Comparison of ENCODE assay signal across 18 cellular contexts in genomic region chr10:50373821-50374501, GRCh38.
DNase-seq lines count a peak whose midpoint lies in the region; ATAC-seq and TF ChIP-seq lines count a peak whose summit lies in the region.
"Had no signal": no experiment of that assay in that cellular context is flagged by ENCODE, and none has a peak within 500 bp of the region (broad histone marks: within the 10 kb centered on the region; RNA-seq: fewer than 3 reads in every experiment).

No MANE protein-coding gene starts in this region.

- H3K4ac ChIP-seq in IMR-90 (ENCODE audit: low read depth, low read length), result no peak overlapping the region

- POLR2A ChIA-PET in AG04449 (lab: Yijun Ruan, JAX) (no interaction called here), IMR-90 (lab: Charles Lee; ENCODE audit: unreplicated experiment) (no interaction called here)
- POLR2A ChIA-PET in CD4-positive, alpha-beta T cell (lab: Charles Lee), result no interaction called here

- no peak overlapping the region for H3K9ac ChIP-seq in IMR-90 (ENCODE audit: low read depth, low read length)

- 0% methylated on average over 1 of the region's 1 CpG; no CpG with 5 or more reads in 1 of the 2 experiments for WGBS in IMR-90 (ENCODE audit: extremely low coverage in 2 of 2, insufficient read length in 1 of 2), 2 experiments

- H3K4me3 Mint-ChIP-seq in CD4-positive, alpha-beta T cell, result no peak overlapping the region
- H3K4me3 Mint-ChIP-seq in endothelial cell (ENCODE audit: unreplicated experiment), result no peak overlapping the region
- H3K4me3 Mint-ChIP-seq: activated naive CD4-positive, alpha-beta T cell treated with anti-CD3 and anti-CD28 coated beads, Interleukin-2, amount 50 U/mL, for 24 hours; natural killer cell treated with Interleukin-12 subunit alpha and Interleukin-12 subunit beta and Interleukin-15 and Interleukin-18, amount 100 ng/mL, for 72 hours; T-helper 2 cell treated with Interferon-gamma antibody and Interleukin-4, amounts not matched to agents 5 μg/mL and 100 μg/mL, for 36 hours had no signal

- peaks cover 5% of the 10 kb centered on the region for H3K4me1 ChIP-seq in IMR-90 (ENCODE audit: control insufficient read depth, insufficient read depth, low read length)

- no peak overlapping the region for H2AK9ac ChIP-seq in IMR-90 (replicated peaks; ENCODE audit: low read depth, low read length, poor library complexity)

- no peak overlapping the region for H3K23ac ChIP-seq in IMR-90 (ENCODE audit: low read depth, low read length)

- H2AK5ac ChIP-seq in IMR-90 (ENCODE audit: low read depth, low read length), result no peak overlapping the region

- ATAC-seq in IMR-90 (ENCODE audit: low read depth), result peak; percentile 84
- no peak for ATAC-seq in CD4-positive, alpha-beta T cell (ENCODE audit: poor library complexity)
- ATAC-seq: natural killer cell treated with Interleukin-12 subunit alpha and Interleukin-12 subunit beta and Interleukin-15 and Interleukin-18, amount 100 ng/mL, for 72 hours had no signal

- CTCF ChIA-PET in AG04449 (lab: Yijun Ruan, JAX) (interaction anchor here (1.1 to 1.5 kb wide), 2 partner anchors 11 to 250 kb away, joined by 3 to 5 read pairs; no protein-coding TSS in a partner anchor), IMR-90 (lab: Yijun Ruan, JAX) (interaction anchor here (0.6 to 0.9 kb wide), 3 partner anchors 11 to 187 kb away, joined by 3 read pairs; no protein-coding TSS in a partner anchor)
- CTCF ChIA-PET in CD4-positive, alpha-beta T cell (lab: Charles Lee), result no interaction called here

- in situ Hi-C loops in IMR-90 (cut with MboI; ENCODE audit: low sequenced_read_pairs), result no loop called here

- H4K20me1 ChIP-seq in IMR-90 (ENCODE audit: insufficient read depth, low read length), result peaks cover 7% of the 10 kb centered on the region; the same call in 1 of the 2 replicates

- no peak for TF ChIP-seq RAD21 in IMR-90 (IDR thresholded peaks at IDR 0.05; ENCODE audit: low read length)

- H3K9me1 ChIP-seq in IMR-90 (ENCODE audit: insufficient read depth, low read length), result peaks cover 3% of the 10 kb centered on the region

- dilution Hi-C loops in IMR-90 (cut with HindIII; ENCODE audit: low sequenced_read_pairs, unreplicated experiment), result no loop called here

- H3K27ac ChIP-seq in IMR-90 (ENCODE audit: insufficient read depth, low read length) (no peak overlapping the region), epithelial cell of prostate (peak overlapping the region; percentile 52)
- no peak overlapping the region for H3K27ac ChIP-seq in CD4-positive, alpha-beta T cell (ENCODE audit: low read depth, low read length)
- H3K27ac ChIP-seq: thyroid gland had no signal

- DNase-seq in AG04449 (ENCODE audit: low read depth, low spot score) (peak; percentile 10), IMR-90 (peak; percentile 37), epithelial cell of prostate (ENCODE audit: low read depth, low spot score) (no peak), kidney tubule cell (ENCODE audit: low spot score) (peak; percentile 14), endothelial cell (ENCODE audit: low spot score) (no peak)
- no peak for DNase-seq in CD4-positive, alpha-beta T cell
- DNase-seq in stimulated activated CD4-positive, alpha-beta T cell treated with anti-CD3 and anti-CD28 coated beads, Interleukin-4, amount 100 ng/mL, for 24 hours, result no peak
- no peak for DNase-seq in activated effector memory CD4-positive, alpha-beta T cell treated with Interleukin-2 at 50 U/mL for 16 hours
- DNase-seq: activated CD4-positive, alpha-beta T cell treated with anti-CD3 and anti-CD28 coated beads for 1 hour; NCI-H2081 treated with DMSO at 0.1 percent for 48 hours; NK-92 treated with Interleukin-12 subunit alpha and Interleukin-12 subunit beta, amount 100 ng/mL, for 24 hours; SHP77 treated with DMSO at 0.1 percent for 48 hours; stimulated activated CD4-positive, alpha-beta T cell treated with anti-CD3 and anti-CD28 coated beads, Interleukin-2, amount 100 ng/mL, for 24 hours; thyroid gland had no signal

- no peaks in the 10 kb centered on the region for H3K27me3 ChIP-seq in IMR-90 (ENCODE audit: control insufficient read depth, insufficient read depth, low read length)
- no peaks in the 10 kb centered on the region for H3K27me3 ChIP-seq in CD4-positive, alpha-beta T cell (ENCODE audit: control insufficient read depth, insufficient read depth, low read length)
- H3K27me3 ChIP-seq: thyroid gland had no signal

- intact Hi-C loops in IMR-90 (cut with micrococcal nuclease), result no loop called here
- intact Hi-C loops in CD4-positive, alpha-beta T cell (cut with DNase I, micrococcal nuclease), result no loop called here

- no peak overlapping the region for H3K14ac ChIP-seq in IMR-90 (replicated peaks; ENCODE audit: low read depth, low read length)

- H3K18ac ChIP-seq in IMR-90 (ENCODE audit: low read depth, low read length), result no peak overlapping the region

- no peaks in the 10 kb centered on the region for H3K36me3 ChIP-seq in IMR-90 (ENCODE audit: control insufficient read depth, insufficient read depth, low read length)
- H3K36me3 ChIP-seq: thyroid gland had no signal

- H3K4me3 ChIP-seq in AG04449 (ENCODE audit: low read depth, low read length), result no peak overlapping the region
- no peak overlapping the region for H3K4me3 ChIP-seq in IMR-90 (ENCODE audit: insufficient read depth, low read depth, low read length)
- H3K4me3 ChIP-seq: lung, thyroid gland had no signal

- BruUV-seq in IMR-90 (replicated peaks; lab: Mats Ljungman, UMichigan), result no TSS peak

- no peak overlapping the region for H2AFZ ChIP-seq in IMR-90 (replicated peaks; ENCODE audit: low read length, poor library complexity)

- H3K9me3 Mint-ChIP-seq in CD4-positive, alpha-beta T cell, result no peaks in the 10 kb centered on the region
- H3K9me3 Mint-ChIP-seq in endothelial cell (ENCODE audit: unreplicated experiment), result no peaks in the 10 kb centered on the region
- H3K9me3 Mint-ChIP-seq: natural killer cell treated with Interleukin-12 subunit alpha and Interleukin-12 subunit beta and Interleukin-15 and Interleukin-18, amount 100 ng/mL, for 72 hours had no signal

- H3K27ac Mint-ChIP-seq in CD4-positive, alpha-beta T cell, result no peak overlapping the region
- H3K27ac Mint-ChIP-seq in endothelial cell (ENCODE audit: unreplicated experiment), result no peak overlapping the region
- H3K27ac Mint-ChIP-seq: activated naive CD4-positive, alpha-beta T cell treated with anti-CD3 and anti-CD28 coated beads, Interleukin-2, amount 50 U/mL, for 24 hours; natural killer cell treated with Interleukin-12 subunit alpha and Interleukin-12 subunit beta and Interleukin-15 and Interleukin-18, amount 100 ng/mL, for 72 hours; T-helper 2 cell treated with Interferon-gamma antibody and Interleukin-4, amounts not matched to agents 5 μg/mL and 100 μg/mL, for 36 hours had no signal

- H3K4me1 Mint-ChIP-seq in CD4-positive, alpha-beta T cell (ENCODE audit: low read depth), result no peaks in the 10 kb centered on the region
- no peaks in the 10 kb centered on the region for H3K4me1 Mint-ChIP-seq in endothelial cell (ENCODE audit: unreplicated experiment)

- no peak for TF ChIP-seq POLR2A in IMR-90 (IDR thresholded peaks at IDR 0.05; ENCODE audit: low read depth, low read length)

- H3K56ac ChIP-seq in IMR-90 (ENCODE audit: extremely low read depth, insufficient read depth, low read length), result no peak overlapping the region

- peaks cover 31% of the 10 kb centered on the region for H3K36me3 Mint-ChIP-seq in CD4-positive, alpha-beta T cell (ENCODE audit: low read depth)
- H3K36me3 Mint-ChIP-seq in endothelial cell (ENCODE audit: low read depth, unreplicated experiment), result peaks cover 3% of the 10 kb centered on the region

- no peak overlapping the region for H2BK120ac ChIP-seq in IMR-90 (ENCODE audit: low read depth, low read length)

- H4K5ac ChIP-seq in IMR-90 (ENCODE audit: low read depth, low read length), result no peak overlapping the region

- no peaks in the 10 kb centered on the region for H3K27me3 Mint-ChIP-seq in CD4-positive, alpha-beta T cell
- peaks cover 2% of the 10 kb centered on the region for H3K27me3 Mint-ChIP-seq in endothelial cell (ENCODE audit: unreplicated experiment)
- H3K27me3 Mint-ChIP-seq: activated naive CD4-positive, alpha-beta T cell treated with anti-CD3 and anti-CD28 coated beads, Interleukin-2, amount 50 U/mL, for 24 hours; natural killer cell treated with Interleukin-12 subunit alpha and Interleukin-12 subunit beta and Interleukin-15 and Interleukin-18, amount 100 ng/mL, for 72 hours had no signal

- no peak overlapping the region for H3K4me2 ChIP-seq in IMR-90 (ENCODE audit: low read depth, low read length)

- no peak overlapping the region for H2BK5ac ChIP-seq in IMR-90 (ENCODE audit: low read depth, low read length, poor library complexity, severe bottlenecking)

- H2BK15ac ChIP-seq in IMR-90 (ENCODE audit: low read depth, low read length), result no peak overlapping the region

- H3K79me1 ChIP-seq in IMR-90 (ENCODE audit: low read depth in 1 of 2, low read length in 2 of 2), result peaks cover 31 to 37% of the 10 kb centered on the region in 2 experiments

- H2BK20ac ChIP-seq in IMR-90 (ENCODE audit: low read depth, low read length), result no peak overlapping the region

- H4K8ac ChIP-seq in IMR-90 (ENCODE audit: low read depth in 2 of 2, low read length in 2 of 2), result no peak overlapping the region

- no peaks in the 10 kb centered on the region for H3K9me3 ChIP-seq in IMR-90 (ENCODE audit: control insufficient read depth, insufficient read depth, low read length)
- H3K9me3 ChIP-seq in CD4-positive, alpha-beta T cell (ENCODE audit: control insufficient read depth, low read length), result no peaks in the 10 kb centered on the region
- H3K9me3 ChIP-seq: thyroid gland had no signal

- TF ChIP-seq CTCF in AG04449 (IDR thresholded peaks at IDR 0.05; ENCODE audit: insufficient read depth, low read length, missing control alignments) (no peak), IMR-90 (conservative IDR thresholded peaks at IDR 0.05; ENCODE audit: low read depth, low read length) (no peak), endothelial cell (IDR thresholded peaks at IDR 0.05; ENCODE audit: unreplicated experiment) (no peak)
- no peak for TF ChIP-seq CTCF in CD4-positive, alpha-beta T cell (IDR thresholded peaks at IDR 0.05)

- H4K91ac ChIP-seq in IMR-90 (ENCODE audit: insufficient read depth, low read depth, low read length), result no peak overlapping the region

TF ChIP-seq in IMR-90, 13 proteins besides CTCF, POLR2A, EP300 and RAD21 (continues in another document):
- TF ChIP-seq FOS (IDR thresholded peaks at IDR 0.05; ENCODE audit: low read depth, low read length) (no peak), USF2 (IDR thresholded peaks at IDR 0.05; ENCODE audit: low read depth, low read length) (no peak), BHLHE40 (IDR thresholded peaks at IDR 0.05; ENCODE audit: low read depth, low read length) (no peak), MAZ (IDR thresholded peaks at IDR 0.05; ENCODE audit: borderline replicate concordance, low read depth, low read length) (no peak), NFE2L2 (IDR thresholded peaks at IDR 0.05; ENCODE audit: low read depth, low read length) (no peak)

Comparison
In these comparisons a context has a peak if more than half of its experiments do, and no peak if none do; other contexts are left out.
1. DNase-seq: peak in AG04449 (single experiment), IMR-90 (single experiment) and kidney tubule cell (single experiment); none in epithelial cell of prostate (single experiment), CD4-positive, alpha-beta T cell (0 of 10), stimulated activated CD4-positive, alpha-beta T cell treated with anti-CD3 and anti-CD28 coated beads, Interleukin-4, amount 100 ng/mL, for 24 hours (single experiment), endothelial cell (single experiment) and activated effector memory CD4-positive, alpha-beta T cell treated with Interleukin-2 at 50 U/mL for 16 hours (single experiment).